Comparison of ENCODE assay signal across 8 cellular contexts in genomic region chr9:123928471-123929176, GRCh38. TPM values are rescaled to one million over a fixed set of nuclear protein-coding genes. Genes with fewer than 3 reads are reported as not detected.
DNase-seq lines count a peak whose midpoint lies in the region; ATAC-seq, FAIRE-seq and TF ChIP-seq lines count a peak whose summit lies in the region.

No MANE protein-coding gene starts in this region.

- peak overlapping the region; percentile 80 to 91 (median 86) for H3K4me3 Mint-ChIP-seq in CD4-positive, alpha-beta memory T cell

- peak overlapping the region; percentile 76 to 92 (median 86) for H3K27ac Mint-ChIP-seq in CD4-positive, alpha-beta memory T cell

- no peaks in the 10 kb centered on the region for H3K9me3 ChIP-seq in CD4-positive, alpha-beta memory T cell (ENCODE audit: control insufficient read depth in 1 of 2, low read length in 2 of 2)
- H3K9me3 ChIP-seq in ascending aorta (no peaks in the 10 kb centered on the region), keratinocyte (ENCODE audit: control insufficient read depth, low read depth, low read length) (no peaks in the 10 kb centered on the region), suprapubic skin (no peaks in the 10 kb centered on the region)

- in situ Hi-C loops in KBM-7 (cut with MboI; ENCODE audit: low pct_unique_long_range_greater_than_20kb, low sequenced_read_pairs) = no loop called here

- POLR2A ChIA-PET in CD4-positive, alpha-beta memory T cell (lab: Charles Lee; ENCODE audit: partially characterized antibody) = interaction anchor here (1.4 kb wide), 1 partner anchor 291 kb away, joined by 3 read pairs; no protein-coding TSS in a partner anchor

- H3K9ac ChIP-seq in keratinocyte (ENCODE audit: control insufficient read depth, extremely low read depth, insufficient read depth, low read length) = peak overlapping the region; percentile 66

- ATAC-seq in HG03139 (IDR thresholded peaks at IDR 0.05; ENCODE audit: unreplicated experiment) = no peak

- H3K79me2 ChIP-seq in keratinocyte (ENCODE audit: control insufficient read depth, insufficient read depth, low read length) = peaks cover 17% of the 10 kb centered on the region

- TF ChIP-seq CTCF in ascending aorta (IDR thresholded peaks at IDR 0.05) (no peak), keratinocyte (optimal IDR thresholded peaks at IDR 0.05 in 1 of 3, IDR thresholded peaks at IDR 0.05 in 1 of 3, conservative IDR thresholded peaks at IDR 0.05 in 1 of 3; ENCODE audit: extremely low read depth in 1 of 3, insufficient read depth in 2 of 3, low read length in 3 of 3) (no peak), suprapubic skin (IDR thresholded peaks at IDR 0.05) (no peak)

- H3K36me3 Mint-ChIP-seq in CD4-positive, alpha-beta memory T cell = peaks cover 3 to 5% of the 10 kb centered on the region in 2 donors

- H3K9me3 Mint-ChIP-seq in CD4-positive, alpha-beta memory T cell = peaks cover 0 to 2% (median 0%) of the 10 kb centered on the region in 8 donors

- FAIRE-seq in keratinocyte (lab: Jason Lieb, UNC) = no peak

- dilution Hi-C loops in keratinocyte (cut with MboI; ENCODE audit: extremely low pct_ligation_motif_present, low sequenced_read_pairs) = no loop called here

- no peaks in the 10 kb centered on the region for H3K36me3 ChIP-seq in CD4-positive, alpha-beta memory T cell (ENCODE audit: insufficient read depth, low read length)
- H3K36me3 ChIP-seq in ascending aorta (no peaks in the 10 kb centered on the region), keratinocyte (ENCODE audit: control insufficient read depth in 2 of 2, extremely low read depth in 1 of 2, insufficient read depth in 2 of 2, low read length in 2 of 2) (no peaks in the 10 kb centered on the region), suprapubic skin (no peaks in the 10 kb centered on the region)

- H3K4me1 ChIP-seq in CD4-positive, alpha-beta memory T cell (ENCODE audit: insufficient read depth, low read length) = peaks cover 25% of the 10 kb centered on the region
- H3K4me1 ChIP-seq in ascending aorta (peaks cover 2 to 6% of the 10 kb centered on the region in 2 donors), keratinocyte (ENCODE audit: control insufficient read depth, extremely low read depth, insufficient read depth, low read length) (peaks cover 18% of the 10 kb centered on the region), suprapubic skin (peaks cover 22% of the 10 kb centered on the region)

- no peak for TF ChIP-seq POLR2A in suprapubic skin (IDR thresholded peaks at IDR 0.05)

- WGBS in suprapubic skin = 34% methylated on average over 7 of the region's 7 CpGs

- H4K20me1 ChIP-seq in keratinocyte (ENCODE audit: control insufficient read depth, extremely low read depth, insufficient read depth, low read length) = peaks cover 4% of the 10 kb centered on the region

- intact Hi-C loops in CD4-positive, alpha-beta memory T cell (cut with micrococcal nuclease) = no loop called here
- intact Hi-C loops in ascending aorta (cut with DNase I) = loop anchor here (10.0 kb wide), 2 partner anchors 486 to 1664 kb away; partner anchors contain the start of genes MRRF, PSMB7 and RBM18

- H3K27ac ChIP-seq in CD4-positive, alpha-beta memory T cell (ENCODE audit: low read depth, low read length) = peak overlapping the region; percentile 35
- H3K27ac ChIP-seq in ascending aorta (peak overlapping the region in 1 of 2 donors; percentile 62), keratinocyte (ENCODE audit: control insufficient read depth, insufficient read depth, low read length) (no peak overlapping the region), suprapubic skin (peak overlapping the region; percentile 61)

- peaks cover 25 to 36% (median 33%) of the 10 kb centered on the region in 4 donors for H3K4me1 Mint-ChIP-seq in CD4-positive, alpha-beta memory T cell

- H3K4me2 ChIP-seq in keratinocyte (ENCODE audit: control insufficient read depth, extremely low read depth, insufficient read depth, low read depth, low read length) = peak overlapping the region; percentile 76

- H3K9me1 ChIP-seq in keratinocyte (ENCODE audit: control insufficient read depth, extremely low read depth, insufficient read depth, low read length) = no peaks in the 10 kb centered on the region

- no peaks in the 10 kb centered on the region for H3K27me3 Mint-ChIP-seq in CD4-positive, alpha-beta memory T cell

- H2AFZ ChIP-seq in keratinocyte (ENCODE audit: control insufficient read depth, low read length) = no peak overlapping the region

- peak overlapping the region; percentile 21 to 63 for H3K4me3 ChIP-seq in CD4-positive, alpha-beta memory T cell (ENCODE audit: low read length in 2 of 2)
- H3K4me3 ChIP-seq in ascending aorta (peak overlapping the region; percentile 71 to 95), keratinocyte (ENCODE audit: control insufficient read depth in 2 of 3, extremely low read depth in 1 of 3, insufficient read depth in 2 of 3, low read depth in 1 of 3, low read length in 3 of 3) (peak overlapping the region; percentile 68 to 76 (median 74)), suprapubic skin (peak overlapping the region; percentile 75)

- no peaks in the 10 kb centered on the region for H3K27me3 ChIP-seq in CD4-positive, alpha-beta memory T cell (ENCODE audit: insufficient read depth, low read length)
- no peaks in the 10 kb centered on the region for H3K27me3 ChIP-seq in ascending aorta
- no peaks in the 10 kb centered on the region for H3K27me3 ChIP-seq in keratinocyte (ENCODE audit: control insufficient read depth, extremely low read depth, insufficient read depth, low read length)
- no peaks in the 10 kb centered on the region for H3K27me3 ChIP-seq in suprapubic skin

- CTCF ChIA-PET in CD4-positive, alpha-beta memory T cell (lab: Charles Lee; ENCODE audit: partially characterized antibody) = no interaction called here

- peak in 2 of 5 donors; percentile 2 to 6 for DNase-seq in CD4-positive, alpha-beta memory T cell
- DNase-seq in KBM-7 = peak; percentile 14
- DNase-seq in ascending aorta (ENCODE audit: low spot score in 2 of 2) = no peak
- no peak for DNase-seq in keratinocyte (ENCODE audit: low read depth, low spot score)
- DNase-seq in suprapubic skin (ENCODE audit: low spot score in 2 of 2) = no peak
- no peak for DNase-seq in T-helper 9 cell
- no peak for DNase-seq in cerebellar cortex (ENCODE audit: low spot score)

- TF ChIP-seq EP300 in suprapubic skin (IDR thresholded peaks at IDR 0.05) = no peak

RNA-seq across cellular contexts. Expression of gene DENND1A, which starts 1.3 kb away (rescaled TPM):
- 10 to 100 TPM; 14.2 TPM for total RNA-seq in CD4-positive, alpha-beta memory T cell
- 1 to 10 TPM; 1.4 to 5.6 TPM for polyA plus RNA-seq in CD4-positive, alpha-beta memory T cell
- total RNA-seq in ascending aorta = 37.3 TPM
- 11.8 to 20.0 TPM (median 13.0 TPM) in 3 replicates for polyA plus RNA-seq in keratinocyte
- 7.8 TPM for polyA plus RNA-seq in keratinocyte (2011; ENCODE audit: low read depth)
- 17.4 TPM in 2 replicates for polyA plus RNA-seq in keratinocyte (2011; cell fraction: cytosol; rRNA removed)
- polyA plus RNA-seq in keratinocyte (2011; cell fraction: nucleus; rRNA removed) = 17.2 and 23.9 TPM in 2 replicates
- polyA plus RNA-seq in keratinocyte (2012; ENCODE audit: low replicate concordance) = 8.2 and 14.8 TPM in 2 replicates
- polyA minus RNA-seq in keratinocyte = 30.1 to 96.8 TPM (median 32.2 TPM) in 3 replicates
- 23.4 TPM for polyA minus RNA-seq in keratinocyte (2011; cell fraction: cytosol; rRNA and poly(A)+ RNA removed)
- 19.6 and 28.0 TPM in 2 replicates for polyA minus RNA-seq in keratinocyte (2011; cell fraction: nucleus; rRNA and poly(A)+ RNA removed)
- total RNA-seq in suprapubic skin = 10 to 100 TPM; 15.8 to 33.5 (median 23.9) TPM
